Comparison of ENCODE assay signal across 1 cellular context in genomic region chr2:197307933-197308521, GRCh38.
TF ChIP-seq lines count a peak whose summit lies in the region.

No MANE protein-coding gene starts in this region.

TF ChIP-seq in WTC11, 78 proteins besides CTCF, POLR2A, EP300 and RAD21 (continued from another document):
- no peak for TF ChIP-seq AR (CRISPR knock-in tag; IDR thresholded peaks at IDR 0.05)
